ENCODE assay signal across 17 cellular contexts in the genomic region with DNA sequence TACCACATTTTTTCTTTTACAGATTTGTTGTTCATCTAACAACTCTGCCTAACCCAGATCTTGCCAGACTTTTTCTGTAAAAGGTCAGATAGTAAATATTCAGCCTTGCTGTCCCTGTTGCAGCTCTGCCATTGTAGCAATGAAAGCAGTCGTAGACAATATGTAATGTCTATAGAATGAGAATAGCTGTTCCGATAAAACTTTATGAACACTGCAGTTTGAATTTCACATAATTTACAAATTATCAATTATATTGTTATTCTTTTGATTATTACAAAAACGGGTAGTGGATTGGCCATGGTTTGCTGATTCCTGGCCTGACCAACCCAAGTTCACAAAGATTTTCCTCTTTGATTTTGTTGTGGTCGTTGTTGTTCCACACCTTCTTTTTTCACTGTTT. TPM values are rescaled to one million over a fixed set of nuclear protein-coding genes. Genes with fewer than 3 reads are reported as not detected.
DNase-seq lines count a peak whose midpoint lies in the region; ATAC-seq, FAIRE-seq and TF ChIP-seq lines count a peak whose summit lies in the region.
"Had no signal": no experiment of that assay in that cellular context is flagged by ENCODE, and none has a peak within 500 bp of the region (broad histone marks: within the 10 kb centered on the region; RNA-seq: fewer than 3 reads in every experiment).

No MANE protein-coding gene starts in this region.

- no peak overlapping the region for H3K27ac ChIP-seq in H9 (ENCODE audit: insufficient read length, low read depth, low read length)
- H3K27ac ChIP-seq in K562 (ENCODE audit: extremely low read depth, low read depth, low read length) = 0 out of 3 replicates have a peak overlapping the region, but pooled peaks have one; percentile 2
- H3K27ac ChIP-seq in brain microvascular endothelial cell = no peak overlapping the region
- H3K27ac ChIP-seq: adrenal gland, foreskin keratinocyte, prostate gland had no signal

- H4K91ac ChIP-seq in H9 (ENCODE audit: insufficient read length, low read depth, low read length) = no peak overlapping the region

- ATAC-seq in K562 = no peak
- no peak for ATAC-seq in GM18519 (IDR thresholded peaks at IDR 0.05; ENCODE audit: low FRiP score, unreplicated experiment)
- ATAC-seq: foreskin keratinocyte; PC-3; stimulated activated memory B cell treated with anti-CD40 and anti-IgM and Interleukin-4, amounts not matched to agents 10 μg/mL and 1 μg/mL and 100 μg/mL, for 72 hours had no signal

- H3K4me1 Mint-ChIP-seq in activated CD4-positive, alpha-beta T cell treated with anti-CD3 and anti-CD28 coated beads, Interleukin-2, amount 10 ng/mL, durations not matched to agents 24 days and 14 days = peaks cover 33% of the 10 kb centered on the region
- peaks cover 17 to 20% of the 10 kb centered on the region in 2 experiments for H3K4me1 Mint-ChIP-seq in H9
- peaks cover 30% of the 10 kb centered on the region for H3K4me1 Mint-ChIP-seq in nephron progenitor cell

- H3K23me2 ChIP-seq in H9 (ENCODE audit: insufficient read length, low read depth, low read length, poor library complexity, severe bottlenecking) = peaks cover 10% of the 10 kb centered on the region

- no peaks in the 10 kb centered on the region for H3K9me3 ChIP-seq in H9 (ENCODE audit: control insufficient read depth, low read depth, low read length)
- no peaks in the 10 kb centered on the region for H3K9me3 ChIP-seq in K562 (replicated peaks; ENCODE audit: control insufficient read depth, insufficient read depth, low read depth, low read length)
- H3K9me3 ChIP-seq: adrenal gland, prostate gland had no signal

- no peak overlapping the region for H3T11ph ChIP-seq in H9 (ENCODE audit: low read length)

- H3K4me3 Mint-ChIP-seq in activated CD4-positive, alpha-beta T cell treated with anti-CD3 and anti-CD28 coated beads, Interleukin-2, amount 10 ng/mL, durations not matched to agents 24 days and 14 days = peak overlapping the region; percentile 91
- H3K4me3 Mint-ChIP-seq in H9 (peak overlapping the region; percentile 45 to 74; a peak in 1 of 5 replicates), nephron progenitor cell (peak overlapping the region; percentile 91)
- H3K4me3 Mint-ChIP-seq: stimulated activated memory B cell treated with anti-CD40 and anti-IgM and Interleukin-4, amounts not matched to agents 10 μg/mL and 1 μg/mL and 100 μg/mL, for 72 hours had no signal

- H4K20me1 ChIP-seq in H9 (ENCODE audit: control insufficient read depth, insufficient read depth, insufficient read length) (no peaks in the 10 kb centered on the region), K562 (replicated peaks; ENCODE audit: control insufficient read depth, insufficient read depth, low read length) (0 out of 2 replicates have a peak, but pooled peaks cover 2% of the 10 kb centered on the region)

- H3K27me3 ChIP-seq in H9 (ENCODE audit: insufficient read depth, low read length) (no peaks in the 10 kb centered on the region), K562 (ENCODE audit: control insufficient read depth in 2 of 2, insufficient read depth in 2 of 2, low read length in 2 of 2) (no peaks in the 10 kb centered on the region), brain microvascular endothelial cell (replicated peaks) (no peaks in the 10 kb centered on the region)
- H3K27me3 ChIP-seq: adrenal gland, foreskin keratinocyte had no signal

- POLR2A ChIA-PET in K562 (lab: Yijun Ruan, JAX) = no interaction called here

- no peaks in the 10 kb centered on the region for H3K9me3 Mint-ChIP-seq in activated CD4-positive, alpha-beta T cell treated with anti-CD3 and anti-CD28 coated beads, Interleukin-2, amount 10 ng/mL, durations not matched to agents 24 days and 14 days
- H3K9me3 Mint-ChIP-seq in H9 (no peaks in the 10 kb centered on the region), nephron progenitor cell (peaks cover 16% of the 10 kb centered on the region)
- H3K9me3 Mint-ChIP-seq: stimulated activated memory B cell treated with anti-CD40 and anti-IgM and Interleukin-4, amounts not matched to agents 10 μg/mL and 1 μg/mL and 100 μg/mL, for 72 hours had no signal

- H2BK12ac ChIP-seq in H9 (ENCODE audit: insufficient read length, low read depth, low read length) = no peak overlapping the region

- H2AK5ac ChIP-seq in H9 (ENCODE audit: insufficient read length, low read length) = no peak overlapping the region

- no peak overlapping the region for H3K56ac ChIP-seq in H9 (ENCODE audit: insufficient read length, low read depth, low read length)

- H3K23ac ChIP-seq in H9 (ENCODE audit: insufficient read length, low read depth, low read length) = no peak overlapping the region

- TF ChIP-seq EP300 in K562 (IDR thresholded peaks at IDR 0.05; ENCODE audit: low read length) = no peak

- H3K36me3 ChIP-seq in K562 (ENCODE audit: control insufficient read depth, insufficient read depth, low read length) = no peaks in the 10 kb centered on the region
- H3K36me3 ChIP-seq in brain microvascular endothelial cell (replicated peaks) = no peaks in the 10 kb centered on the region
- H3K36me3 ChIP-seq: adrenal gland, prostate gland had no signal

- H3K4ac ChIP-seq in H9 (ENCODE audit: low read depth, low read length) = no peak overlapping the region

- no peak for TF ChIP-seq POLR2A in K562 (conservative IDR thresholded peaks at IDR 0.05)

- H3K79me1 ChIP-seq in H9 (ENCODE audit: insufficient read depth, low read depth, low read length, poor library complexity, severe bottlenecking) = no peaks in the 10 kb centered on the region

- no peak for TF ChIP-seq CTCF in H9 (conservative IDR thresholded peaks at IDR 0.05)
- no peak for TF ChIP-seq CTCF in K562 (IDR thresholded peaks at IDR 0.05 in 2 of 3, conservative IDR thresholded peaks at IDR 0.05 in 1 of 3; ENCODE audit: insufficient read depth in 2 of 3, low read depth in 1 of 3, low read length in 3 of 3)
- no peak for TF ChIP-seq CTCF in nephron progenitor cell (IDR thresholded peaks at IDR 0.05)
- no peak for TF ChIP-seq CTCF in brain microvascular endothelial cell (IDR thresholded peaks at IDR 0.05; ENCODE audit: low read depth, low read length, missing control alignments)

- H3K9ac ChIP-seq in H9 (ENCODE audit: extremely low read depth, insufficient read length, low read length) (no peak overlapping the region), K562 (ENCODE audit: insufficient read depth in 1 of 2, low read depth in 2 of 2, low read length in 2 of 2) (no peak overlapping the region)

- no peak overlapping the region for H3K14ac ChIP-seq in H9 (ENCODE audit: insufficient read depth, low read length)

- BruUV-seq in K562 (replicated peaks; lab: Mats Ljungman, UMichigan) = no TSS peak

- H3K27ac Mint-ChIP-seq in activated CD4-positive, alpha-beta T cell treated with anti-CD3 and anti-CD28 coated beads, Interleukin-2, amount 10 ng/mL, durations not matched to agents 24 days and 14 days = no peak overlapping the region
- H3K27ac Mint-ChIP-seq in H9 = peak overlapping the region in 1 of 3 experiments; percentile 26; a peak in 1 of 7 replicates
- H3K27ac Mint-ChIP-seq in nephron progenitor cell = no peak overlapping the region
- H3K27ac Mint-ChIP-seq: stimulated activated memory B cell treated with anti-CD40 and anti-IgM and Interleukin-4, amounts not matched to agents 10 μg/mL and 1 μg/mL and 100 μg/mL, for 72 hours had no signal

- no CpG with 5 or more reads among the region's 4 CpGs for WGBS in H9 (ENCODE audit: extremely low coverage, insufficient read length, low lambda C conversion rate)
- WGBS in K562 (ENCODE audit: insufficient coverage, low coverage, missing lambda C conversion rate) = 52% methylated on average over 4 of the region's 4 CpGs

- H3K4me1 ChIP-seq in H9 (ENCODE audit: insufficient read depth, low read length) (no peaks in the 10 kb centered on the region; the same call in 1 of the 2 replicates), K562 (replicated peaks in 1 of 2; ENCODE audit: control insufficient read depth in 2 of 2, insufficient read depth in 2 of 2, low read length in 2 of 2) (peaks cover 7 to 18% of the 10 kb centered on the region in 2 experiments; a peak in 4 of 5 replicates)
- H3K4me1 ChIP-seq: foreskin keratinocyte, prostate gland had no signal

- CTCF ChIA-PET in K562 (lab: Yijun Ruan, JAX; ENCODE audit: low intra/inter-chr PET ratio) = no interaction called here

- intact Hi-C loops in activated CD4-positive, alpha-beta T cell treated with anti-CD3 and anti-CD28 coated beads, Interleukin-2, amount 10 ng/mL, durations not matched to agents 24 days and 14 days (cut with micrococcal nuclease) = no loop called here
- intact Hi-C loops in K562 (cut with micrococcal nuclease) = no loop called here

- H3K79me2 ChIP-seq in H9 (ENCODE audit: insufficient read depth, low read length) (peaks cover 5% of the 10 kb centered on the region; the same call in 1 of the 2 replicates), K562 (ENCODE audit: control insufficient read depth, insufficient read depth, low read length) (peaks cover 41% of the 10 kb centered on the region)

- no peak overlapping the region for H2BK15ac ChIP-seq in H9 (ENCODE audit: low read depth, low read length)

- no peak for DNase-seq in activated CD4-positive, alpha-beta T cell treated with anti-CD3 and anti-CD28 coated beads, Interleukin-2, amount 10 ng/mL, durations not matched to agents 24 days and 14 days
- no peak for DNase-seq in activated CD4-positive, alpha-beta T cell treated with anti-CD3 and anti-CD28 coated beads for 4 hours
- DNase-seq in H9 (no peak), K562 (ENCODE audit: extremely low read depth in 1 of 4, low spot score in 3 of 4) (no peak), nephron progenitor cell (no peak), NCI-H82 (lab: John Stamatoyannopoulos, UW) (no peak), brain microvascular endothelial cell (no peak)
- DNase-seq: adrenal gland, foreskin keratinocyte, IMR-90, NCI-H1048, NCI-H69, PC-3 had no signal

- H2BK120ac ChIP-seq in H9 (ENCODE audit: low read depth, low read length, poor library complexity, severe bottlenecking) = no peak overlapping the region

- no peak overlapping the region for H2BK5ac ChIP-seq in H9 (ENCODE audit: insufficient read length, low read length)

- no peak for TF ChIP-seq RAD21 in K562 (CRISPR knock-in tag; conservative IDR thresholded peaks at IDR 0.05 in 1 of 2, IDR thresholded peaks at IDR 0.05 in 1 of 2)

- H3K9me1 ChIP-seq in K562 (ENCODE audit: control insufficient read depth, insufficient read depth, low read length) = peaks cover 3% of the 10 kb centered on the region

- no peak overlapping the region for H2BK20ac ChIP-seq in H9 (ENCODE audit: low read depth, low read length, poor library complexity, severe bottlenecking)

- H3K4me2 ChIP-seq in H9 (ENCODE audit: insufficient read depth, insufficient read length, low read length) (no peak overlapping the region), K562 (ENCODE audit: insufficient read depth, low read length) (no peak overlapping the region)

- no peak overlapping the region for H4K5ac ChIP-seq in H9 (ENCODE audit: insufficient read length, low read depth, low read length)

- no peak overlapping the region for H3K4me3 ChIP-seq in K562
- H3K4me3 ChIP-seq in brain microvascular endothelial cell (ENCODE audit: low read depth, low read length) = no peak overlapping the region
- H3K4me3 ChIP-seq: adrenal gland, prostate gland had no signal

- FAIRE-seq in K562 (lab: Jason Lieb, UNC) = no peak
- FAIRE-seq: A204.1 had no signal

- in situ Hi-C loops in K562 (cut with MboI) (no loop called here), brain microvascular endothelial cell (cut with HindIII; ENCODE audit: low pct_ligation_motif_present, low sequenced_read_pairs) (loop anchor here (25.0 kb wide), 1 partner anchor 127 kb away; the partner anchor contains the start of gene RHOT1)

- H3K27me3 Mint-ChIP-seq in activated CD4-positive, alpha-beta T cell treated with anti-CD3 and anti-CD28 coated beads, Interleukin-2, amount 10 ng/mL, durations not matched to agents 24 days and 14 days = no peaks in the 10 kb centered on the region
- H3K27me3 Mint-ChIP-seq in H9 (ENCODE audit: low read depth) (peaks cover 16% of the 10 kb centered on the region), nephron progenitor cell (ENCODE audit: low read depth, poor library complexity) (peaks cover 14% of the 10 kb centered on the region)
- H3K27me3 Mint-ChIP-seq: stimulated activated memory B cell treated with anti-CD40 and anti-IgM and Interleukin-4, amounts not matched to agents 10 μg/mL and 1 μg/mL and 100 μg/mL, for 72 hours had no signal

- no peak overlapping the region for H3K18ac ChIP-seq in H9 (ENCODE audit: insufficient read length, low read depth, low read length)

- H3K36me3 Mint-ChIP-seq in activated CD4-positive, alpha-beta T cell treated with anti-CD3 and anti-CD28 coated beads, Interleukin-2, amount 10 ng/mL, durations not matched to agents 24 days and 14 days (ENCODE audit: low read depth) = peaks cover 20% of the 10 kb centered on the region
- H3K36me3 Mint-ChIP-seq in H9 (ENCODE audit: insufficient read depth in 1 of 3, low read depth in 3 of 3) = peaks cover 3 to 17% (median 6%) of the 10 kb centered on the region in 3 experiments; a peak in 5 of 7 replicates
- peaks cover 35% of the 10 kb centered on the region for H3K36me3 Mint-ChIP-seq in nephron progenitor cell (ENCODE audit: low read depth)
- H3K36me3 Mint-ChIP-seq: stimulated activated memory B cell treated with anti-CD40 and anti-IgM and Interleukin-4, amounts not matched to agents 10 μg/mL and 1 μg/mL and 100 μg/mL, for 72 hours had no signal

- H4K8ac ChIP-seq in H9 (replicated peaks; ENCODE audit: insufficient read length, low read depth, low read length) = no peak overlapping the region

- H2AFZ ChIP-seq in H9 (ENCODE audit: low read length) (no peak overlapping the region), K562 (ENCODE audit: low read depth, low read length) (no peak overlapping the region)

RNA-seq across cellular contexts. Expression of gene LRRC37B, which starts 2.9 kb away (rescaled TPM):
- total RNA-seq in activated CD4-positive, alpha-beta T cell treated with anti-CD3 and anti-CD28 coated beads, Interleukin-2, amount 10 ng/mL, durations not matched to agents 24 days and 14 days = 17.7 and 22.1 TPM in 2 replicates
- 17.9 and 19.1 TPM in 2 replicates for total RNA-seq in H9 (2021)
- total RNA-seq in K562 (2011; cell fraction: chromatin; rRNA removed; ENCODE audit: low replicate concordance) = 63.1 and 103 TPM in 2 replicates
- total RNA-seq in K562 (2011; cell fraction: nucleolus; rRNA removed) = 30.0 and 32.0 TPM in 2 replicates
- total RNA-seq in K562 (2011; cell fraction: nucleoplasm; rRNA removed) = 59.4 and 65.3 TPM in 2 replicates
- 10.5 and 15.0 TPM in 2 replicates for total RNA-seq in K562 (2014; rRNA removed)
- 11.1 and 12.7 TPM in 2 replicates for total RNA-seq in K562 (2014; rRNA removed; fragmentation: Illumina TruSeq; extraction: Trizol)
- total RNA-seq in K562 (2015; rRNA removed; fragmentation: Illumina TruSeq; extraction: Trizol) = 18.9 and 19.8 TPM in 2 replicates
- total RNA-seq in K562 (2021) = 11.7 and 12.4 TPM in 2 replicates
- 10.0 and 11.0 TPM in 2 replicates for polyA plus RNA-seq in K562 (2011; rRNA removed)
- 3.8 and 5.3 TPM in 2 replicates for polyA plus RNA-seq in K562 (2011; cell fraction: cytosol; rRNA removed)
- 16.7 and 25.7 TPM in 2 replicates for polyA plus RNA-seq in K562 (2011; cell fraction: nucleus; rRNA removed)
- polyA plus RNA-seq in K562 (2012) = 11.3 and 14.4 TPM in 2 replicates
- polyA plus RNA-seq in K562 (2014; fragmentation: Illumina TruSeq; extraction: Trizol) = 12.3 and 13.8 TPM in 2 replicates
- polyA plus RNA-seq in K562 (2014; fragmentation: Nextera tagmentation; extraction: Ambion mirVana) = 1 to 10 TPM; 2.7 to 3.8 TPM
- polyA plus RNA-seq in K562 (2014; rRNA removed) = 16.0 and 18.6 TPM in 2 replicates
- 11.5 and 23.3 TPM in 2 replicates for polyA minus RNA-seq in K562 (2011; rRNA and poly(A)+ RNA removed)
- polyA minus RNA-seq in K562 (2011; cell fraction: cytosol; rRNA and poly(A)+ RNA removed) = 5.3 and 7.8 TPM in 2 replicates
- 16.0 and 23.3 TPM in 2 replicates for polyA minus RNA-seq in K562 (2011; cell fraction: nucleus; rRNA and poly(A)+ RNA removed)
